Comparison of ENCODE assay signal across 1 cellular context in the genomic region with DNA sequence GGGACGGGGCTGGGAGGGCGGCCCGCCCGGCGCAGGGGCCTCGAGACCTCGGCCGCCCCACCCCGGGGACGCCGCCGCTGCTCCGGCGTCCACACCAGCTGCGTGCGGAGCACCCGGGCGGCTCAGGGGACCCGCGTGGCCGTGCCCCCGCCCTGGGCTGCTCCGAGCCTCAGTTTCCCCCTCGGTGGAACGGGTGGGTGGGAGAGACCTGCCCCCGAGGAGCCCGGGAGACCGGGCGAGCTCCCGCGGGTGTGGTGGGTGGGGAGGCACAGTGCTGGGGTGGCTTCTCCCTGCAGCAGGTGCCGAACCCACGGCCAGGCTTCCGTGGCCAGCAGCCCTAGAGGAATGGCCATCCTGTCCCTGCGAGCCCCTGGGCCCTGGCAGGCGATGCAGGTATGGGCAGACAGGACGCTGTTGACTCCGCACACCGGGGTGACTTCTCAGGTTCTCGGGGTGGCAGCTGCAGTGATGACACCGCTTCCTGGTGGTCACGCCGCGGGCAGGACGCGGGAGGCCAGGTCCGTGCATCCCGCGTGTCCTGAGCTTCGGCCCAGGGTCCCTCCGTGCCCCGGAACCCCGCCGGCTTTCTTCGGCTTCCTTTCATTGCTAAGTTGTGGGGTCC.
TF ChIP-seq lines count a peak whose summit lies in the region.

No MANE protein-coding gene starts in this region.

TF ChIP-seq in HEK293, 187 proteins besides CTCF, POLR2A, EP300 and RAD21 (continued from another document):
- TF ChIP-seq, protein P1, sequence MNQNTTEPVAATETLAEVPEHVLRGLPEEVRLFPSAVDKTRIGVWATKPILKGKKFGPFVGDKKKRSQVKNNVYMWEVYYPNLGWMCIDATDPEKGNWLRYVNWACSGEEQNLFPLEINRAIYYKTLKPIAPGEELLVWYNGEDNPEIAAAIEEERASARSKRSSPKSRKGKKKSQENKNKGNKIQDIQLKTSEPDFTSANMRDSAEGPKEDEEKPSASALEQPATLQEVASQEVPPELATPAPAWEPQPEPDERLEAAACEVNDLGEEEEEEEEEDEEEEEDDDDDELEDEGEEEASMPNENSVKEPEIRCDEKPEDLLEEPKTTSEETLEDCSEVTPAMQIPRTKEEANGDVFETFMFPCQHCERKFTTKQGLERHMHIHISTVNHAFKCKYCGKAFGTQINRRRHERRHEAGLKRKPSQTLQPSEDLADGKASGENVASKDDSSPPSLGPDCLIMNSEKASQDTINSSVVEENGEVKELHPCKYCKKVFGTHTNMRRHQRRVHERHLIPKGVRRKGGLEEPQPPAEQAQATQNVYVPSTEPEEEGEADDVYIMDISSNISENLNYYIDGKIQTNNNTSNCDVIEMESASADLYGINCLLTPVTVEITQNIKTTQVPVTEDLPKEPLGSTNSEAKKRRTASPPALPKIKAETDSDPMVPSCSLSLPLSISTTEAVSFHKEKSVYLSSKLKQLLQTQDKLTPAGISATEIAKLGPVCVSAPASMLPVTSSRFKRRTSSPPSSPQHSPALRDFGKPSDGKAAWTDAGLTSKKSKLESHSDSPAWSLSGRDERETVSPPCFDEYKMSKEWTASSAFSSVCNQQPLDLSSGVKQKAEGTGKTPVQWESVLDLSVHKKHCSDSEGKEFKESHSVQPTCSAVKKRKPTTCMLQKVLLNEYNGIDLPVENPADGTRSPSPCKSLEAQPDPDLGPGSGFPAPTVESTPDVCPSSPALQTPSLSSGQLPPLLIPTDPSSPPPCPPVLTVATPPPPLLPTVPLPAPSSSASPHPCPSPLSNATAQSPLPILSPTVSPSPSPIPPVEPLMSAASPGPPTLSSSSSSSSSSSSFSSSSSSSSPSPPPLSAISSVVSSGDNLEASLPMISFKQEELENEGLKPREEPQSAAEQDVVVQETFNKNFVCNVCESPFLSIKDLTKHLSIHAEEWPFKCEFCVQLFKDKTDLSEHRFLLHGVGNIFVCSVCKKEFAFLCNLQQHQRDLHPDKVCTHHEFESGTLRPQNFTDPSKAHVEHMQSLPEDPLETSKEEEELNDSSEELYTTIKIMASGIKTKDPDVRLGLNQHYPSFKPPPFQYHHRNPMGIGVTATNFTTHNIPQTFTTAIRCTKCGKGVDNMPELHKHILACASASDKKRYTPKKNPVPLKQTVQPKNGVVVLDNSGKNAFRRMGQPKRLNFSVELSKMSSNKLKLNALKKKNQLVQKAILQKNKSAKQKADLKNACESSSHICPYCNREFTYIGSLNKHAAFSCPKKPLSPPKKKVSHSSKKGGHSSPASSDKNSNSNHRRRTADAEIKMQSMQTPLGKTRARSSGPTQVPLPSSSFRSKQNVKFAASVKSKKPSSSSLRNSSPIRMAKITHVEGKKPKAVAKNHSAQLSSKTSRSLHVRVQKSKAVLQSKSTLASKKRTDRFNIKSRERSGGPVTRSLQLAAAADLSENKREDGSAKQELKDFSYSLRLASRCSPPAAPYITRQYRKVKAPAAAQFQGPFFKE (tag by site-specific recombination; IDR thresholded peaks at IDR 0.05; ENCODE audit: borderline replicate concordance): 0 out of 2 replicates have a peak, but pooled peaks have one; percentile 18
